Comparison of ENCODE assay signal across 19 cellular contexts in the genomic region with DNA sequence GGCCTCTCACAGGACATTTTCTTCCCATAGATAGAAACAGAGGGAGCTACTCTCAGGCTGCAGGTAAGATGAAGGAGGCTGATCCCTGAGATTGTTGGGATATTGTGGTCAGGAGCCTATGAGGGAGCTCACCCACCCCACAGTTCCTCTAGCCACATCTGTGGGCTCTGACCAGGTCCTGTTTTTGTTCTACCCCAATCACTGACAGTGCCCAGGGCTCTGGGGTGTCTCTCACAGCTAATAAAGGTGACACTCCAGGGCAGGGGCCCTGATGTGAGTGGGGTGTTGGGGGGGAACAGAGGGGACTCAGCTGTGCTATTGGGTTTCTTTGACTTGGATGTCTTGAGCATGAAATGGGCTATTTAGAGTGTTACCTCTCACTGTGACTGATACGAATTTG. TPM values are rescaled to one million over a fixed set of nuclear protein-coding genes. Genes with fewer than 3 reads are reported as not detected.
DNase-seq lines count a peak whose midpoint lies in the region; ATAC-seq lines count a peak whose summit lies in the region.
"Had no signal": no experiment of that assay in that cellular context is flagged by ENCODE, and none has a peak within 500 bp of the region (broad histone marks: within the 10 kb centered on the region; RNA-seq: fewer than 3 reads in every experiment).

No MANE protein-coding gene starts in this region.

- no peaks in the 10 kb centered on the region for H3K27me3 ChIP-seq in CD4-positive, alpha-beta memory T cell (ENCODE audit: insufficient read depth, low read length)
- H3K27me3 ChIP-seq: transverse colon had no signal

- H3K27me3 Mint-ChIP-seq in T-helper 1 cell treated with Interleukin-12 subunit alpha and Interleukin-12 subunit beta and Interleukin-4 antibody, amounts not matched to agents 30 μg/mL and 1 μg/mL, for 36 hours (ENCODE audit: low read depth), result no peaks in the 10 kb centered on the region
- no peaks in the 10 kb centered on the region for H3K27me3 Mint-ChIP-seq in CD4-positive, alpha-beta memory T cell
- H3K27me3 Mint-ChIP-seq in activated T-helper 2 cell treated with anti-CD3 and anti-CD28 coated beads, Interferon-gamma antibody, Interleukin-2, Interleukin-4, amounts not matched to agents 10 μg/mL and 5 μg/mL and 100 μg/mL, durations not matched to agents 14 hours and 24 hours and 36 hours (ENCODE audit: low read depth), result no peaks in the 10 kb centered on the region
- H3K27me3 Mint-ChIP-seq in naive thymus-derived CD8-positive, alpha-beta T cell, result no peaks in the 10 kb centered on the region

- H3K4me3 Mint-ChIP-seq in T-helper 1 cell treated with Interleukin-12 subunit alpha and Interleukin-12 subunit beta and Interleukin-4 antibody, amounts not matched to agents 30 μg/mL and 1 μg/mL, for 36 hours, result peak overlapping the region; percentile 90
- H3K4me3 Mint-ChIP-seq in CD4-positive, alpha-beta memory T cell, result peak overlapping the region; percentile 94 to 98 (median 96)
- H3K4me3 Mint-ChIP-seq in activated T-helper 2 cell treated with anti-CD3 and anti-CD28 coated beads, Interferon-gamma antibody, Interleukin-2, Interleukin-4, amounts not matched to agents 10 μg/mL and 5 μg/mL and 100 μg/mL, durations not matched to agents 14 hours and 24 hours and 36 hours (ENCODE audit: low read depth), result peak overlapping the region; percentile 89
- H3K4me3 Mint-ChIP-seq in naive thymus-derived CD8-positive, alpha-beta T cell, result peak overlapping the region; percentile 92 to 98 (median 98)

- peaks cover 67% of the 10 kb centered on the region for H3K4me1 ChIP-seq in CD4-positive, alpha-beta memory T cell (ENCODE audit: insufficient read depth, low read length)

- H3K27ac ChIP-seq in CD4-positive, alpha-beta memory T cell (ENCODE audit: low read depth, low read length), result peak overlapping the region; percentile 100
- H3K27ac ChIP-seq: 22Rv1; BLaER1 treated with 17β-estradiol and CSF1 and Interleukin-3, amounts not matched to agents 10 nM and 100 nM; cardiac muscle cell; transverse colon had no signal

- intact Hi-C loops in CD4-positive, alpha-beta memory T cell (cut with micrococcal nuclease), result no loop called here
- intact Hi-C loops in activated T-helper 2 cell treated with anti-CD3 and anti-CD28 coated beads, Interferon-gamma antibody, Interleukin-2, Interleukin-4, amounts not matched to agents 10 μg/mL and 5 μg/mL and 100 μg/mL, durations not matched to agents 14 hours and 24 hours and 36 hours (cut with micrococcal nuclease), result loop anchor here (10.0 kb wide), 2 partner anchors 71 to 239 kb away; a partner anchor contains a TSS

- H3K36me3 Mint-ChIP-seq in T-helper 1 cell treated with Interleukin-12 subunit alpha and Interleukin-12 subunit beta and Interleukin-4 antibody, amounts not matched to agents 30 μg/mL and 1 μg/mL, for 36 hours (ENCODE audit: low read depth), result peaks cover 47% of the 10 kb centered on the region
- peaks cover 45 to 57% of the 10 kb centered on the region in 2 donors for H3K36me3 Mint-ChIP-seq in CD4-positive, alpha-beta memory T cell
- H3K36me3 Mint-ChIP-seq in activated T-helper 2 cell treated with anti-CD3 and anti-CD28 coated beads, Interferon-gamma antibody, Interleukin-2, Interleukin-4, amounts not matched to agents 10 μg/mL and 5 μg/mL and 100 μg/mL, durations not matched to agents 14 hours and 24 hours and 36 hours (ENCODE audit: low read depth), result peaks cover 54% of the 10 kb centered on the region
- peaks cover 16 to 50% (median 34%) of the 10 kb centered on the region in 3 donors for H3K36me3 Mint-ChIP-seq in naive thymus-derived CD8-positive, alpha-beta T cell

- DNase-seq in T-helper 1 cell, result no peak
- DNase-seq in CD4-positive, alpha-beta memory T cell, result no peak
- no peak for DNase-seq in activated T-helper 2 cell treated with anti-CD3 and anti-CD28 coated beads, Interferon-gamma antibody, Interleukin-2, Interleukin-4, amounts not matched to agents 10 μg/mL and 5 μg/mL and 100 μg/mL, durations not matched to agents 14 hours and 24 hours and 36 hours (ENCODE audit: low spot score)
- no peak for DNase-seq in naive thymus-derived CD8-positive, alpha-beta T cell
- DNase-seq in SIG-M5 treated with dmso at 0.1 percent for 504 hours (lab: John Stamatoyannopoulos, UW; ENCODE audit: unreplicated experiment), result no peak
- DNase-seq: DND-41, NCI-H146, NCI-H345, T1000, transverse colon had no signal

- no peaks in the 10 kb centered on the region for H3K9me3 ChIP-seq in CD4-positive, alpha-beta memory T cell (ENCODE audit: control insufficient read depth in 1 of 2, low read length in 2 of 2)
- H3K9me3 ChIP-seq: transverse colon had no signal

- peak overlapping the region; percentile 95 for H3K4me3 ChIP-seq in CD4-positive, alpha-beta memory T cell (ENCODE audit: low read length in 2 of 2)
- H3K4me3 ChIP-seq: cardiac muscle cell had no signal

- no peak for ATAC-seq in naive thymus-derived CD8-positive, alpha-beta T cell
- ATAC-seq in HG03139 (IDR thresholded peaks at IDR 0.05; ENCODE audit: unreplicated experiment) (no peak), GM19467 (IDR thresholded peaks at IDR 0.05; ENCODE audit: unreplicated experiment) (no peak)
- ATAC-seq: Right ventricle myocardium inferior, sciatic nerve had no signal

- H3K9me3 Mint-ChIP-seq in T-helper 1 cell treated with Interleukin-12 subunit alpha and Interleukin-12 subunit beta and Interleukin-4 antibody, amounts not matched to agents 30 μg/mL and 1 μg/mL, for 36 hours, result no peaks in the 10 kb centered on the region
- no peaks in the 10 kb centered on the region for H3K9me3 Mint-ChIP-seq in CD4-positive, alpha-beta memory T cell
- no peaks in the 10 kb centered on the region for H3K9me3 Mint-ChIP-seq in activated T-helper 2 cell treated with anti-CD3 and anti-CD28 coated beads, Interferon-gamma antibody, Interleukin-2, Interleukin-4, amounts not matched to agents 10 μg/mL and 5 μg/mL and 100 μg/mL, durations not matched to agents 14 hours and 24 hours and 36 hours
- no peaks in the 10 kb centered on the region for H3K9me3 Mint-ChIP-seq in naive thymus-derived CD8-positive, alpha-beta T cell

- H3K27ac Mint-ChIP-seq in T-helper 1 cell treated with Interleukin-12 subunit alpha and Interleukin-12 subunit beta and Interleukin-4 antibody, amounts not matched to agents 30 μg/mL and 1 μg/mL, for 36 hours, result no peak overlapping the region
- H3K27ac Mint-ChIP-seq in CD4-positive, alpha-beta memory T cell, result peak overlapping the region; percentile 84 to 99 (median 96)
- peak overlapping the region; percentile 49 for H3K27ac Mint-ChIP-seq in activated T-helper 2 cell treated with anti-CD3 and anti-CD28 coated beads, Interferon-gamma antibody, Interleukin-2, Interleukin-4, amounts not matched to agents 10 μg/mL and 5 μg/mL and 100 μg/mL, durations not matched to agents 14 hours and 24 hours and 36 hours
- H3K27ac Mint-ChIP-seq in naive thymus-derived CD8-positive, alpha-beta T cell, result peak overlapping the region; percentile 85 to 99 (median 96)

- POLR2A ChIA-PET in CD4-positive, alpha-beta memory T cell (lab: Charles Lee; ENCODE audit: partially characterized antibody), result interaction anchor here (1.0 to 14.8 kb wide), 7 partner anchors 12 to 223 kb away, joined by 3 to 158 read pairs (median 5); no protein-coding TSS in a partner anchor
- POLR2A ChIA-PET in naive thymus-derived CD8-positive, alpha-beta T cell (lab: Charles Lee), result interaction anchor here (0.6 to 4.8 kb wide), 9 partner anchors 9 to 1473 kb away, joined by 3 to 39 read pairs (median 3); no protein-coding TSS in a partner anchor

- peaks cover 44% of the 10 kb centered on the region for H3K36me3 ChIP-seq in CD4-positive, alpha-beta memory T cell (ENCODE audit: insufficient read depth, low read length)
- H3K36me3 ChIP-seq: cardiac muscle cell had no signal

- CTCF ChIA-PET in CD4-positive, alpha-beta memory T cell (lab: Charles Lee; ENCODE audit: partially characterized antibody), result interaction anchor here (1.2 to 3.9 kb wide), 7 partner anchors 11 to 109 kb away, joined by 3 to 31 read pairs (median 5); no protein-coding TSS in a partner anchor

- peaks cover 52% of the 10 kb centered on the region for H3K4me1 Mint-ChIP-seq in T-helper 1 cell treated with Interleukin-12 subunit alpha and Interleukin-12 subunit beta and Interleukin-4 antibody, amounts not matched to agents 30 μg/mL and 1 μg/mL, for 36 hours (ENCODE audit: low read depth)
- peaks cover 45 to 97% (median 63%) of the 10 kb centered on the region in 4 donors for H3K4me1 Mint-ChIP-seq in CD4-positive, alpha-beta memory T cell
- peaks cover 49% of the 10 kb centered on the region for H3K4me1 Mint-ChIP-seq in activated T-helper 2 cell treated with anti-CD3 and anti-CD28 coated beads, Interferon-gamma antibody, Interleukin-2, Interleukin-4, amounts not matched to agents 10 μg/mL and 5 μg/mL and 100 μg/mL, durations not matched to agents 14 hours and 24 hours and 36 hours (ENCODE audit: low read depth)
- peaks cover 42 to 81% (median 74%) of the 10 kb centered on the region in 4 donors for H3K4me1 Mint-ChIP-seq in naive thymus-derived CD8-positive, alpha-beta T cell

RNA-seq across cellular contexts. Expression of a gene that starts 2.7 kb away (rescaled TPM):
- total RNA-seq in CD4-positive, alpha-beta memory T cell, result 100 to 1,000 TPM; 573 to 585 TPM
- 100 to 1,000 TPM; 379 to 418 TPM for polyA plus RNA-seq in CD4-positive, alpha-beta memory T cell
- total RNA-seq in activated T-helper 2 cell treated with anti-CD3 and anti-CD28 coated beads, Interferon-gamma antibody, Interleukin-2, Interleukin-4, amounts not matched to agents 10 μg/mL and 5 μg/mL and 100 μg/mL, durations not matched to agents 14 hours and 24 hours and 36 hours, result 266 and 278 TPM in 2 replicates
- total RNA-seq in naive thymus-derived CD8-positive, alpha-beta T cell, result 100 to 1,000 TPM; 717 to 744 TPM
- 100 to 1,000 TPM; 457 to 626 (median 619) TPM for polyA plus RNA-seq in naive thymus-derived CD8-positive, alpha-beta T cell

RNA-seq across cellular contexts. Expression of a gene that starts 45.0 kb away (rescaled TPM):
- total RNA-seq in CD4-positive, alpha-beta memory T cell, result not detected
- 1 to 10 TPM; 2.4 to 3.0 TPM for polyA plus RNA-seq in CD4-positive, alpha-beta memory T cell
- 2.6 and 3.0 TPM in 2 replicates for total RNA-seq in activated T-helper 2 cell treated with anti-CD3 and anti-CD28 coated beads, Interferon-gamma antibody, Interleukin-2, Interleukin-4, amounts not matched to agents 10 μg/mL and 5 μg/mL and 100 μg/mL, durations not matched to agents 14 hours and 24 hours and 36 hours
- 1 to 10 TPM; 4.6 to 5.6 TPM for total RNA-seq in naive thymus-derived CD8-positive, alpha-beta T cell
- polyA plus RNA-seq in naive thymus-derived CD8-positive, alpha-beta T cell, result 1 to 10 TPM in 1 of 3 donors, not detected in 2; 1.8 TPM
- total RNA-seq: fibroblast of villous mesenchyme, Right ventricle myocardium inferior, sciatic nerve had no signal
